In genomic region chr16:87602005-87602790, GRCh38 we compare ENCODE assay signal across 1 cellular context.
TF ChIP-seq lines count a peak whose summit lies in the region.

TSS of gene JPH3 (plus strand) at chr16:87602508. CDS start at chr16:87603147, 639 bp downstream.

TF ChIP-seq in GM23338, 12 proteins besides CTCF, POLR2A, EP300 and RAD21 (continued from another document):
- TF ChIP-seq REST (IDR thresholded peaks at IDR 0.05; ENCODE audit: unreplicated experiment) (peak; percentile 8), ZNF331 (CRISPR knock-in tag; IDR thresholded peaks at IDR 0.05; ENCODE audit: low read depth) (no peak), EZH2 (IDR thresholded peaks at IDR 0.05; ENCODE audit: low read depth, unreplicated experiment) (no peak), EZH2phosphoT487 (IDR thresholded peaks at IDR 0.05; ENCODE audit: unreplicated experiment) (no peak), STAT1 (IDR thresholded peaks at IDR 0.05; ENCODE audit: unreplicated experiment) (no peak), NANOG (IDR thresholded peaks at IDR 0.05; ENCODE audit: borderline replicate concordance) (no peak), CREB1 (CRISPR knock-in tag; IDR thresholded peaks at IDR 0.05; ENCODE audit: low read depth) (peak; percentile 71), POLR2AphosphoS5 (IDR thresholded peaks at IDR 0.05; ENCODE audit: low read depth) (0 out of 2 replicates have a peak, but pooled peaks have one; percentile 32)
TF ChIP-seq in GM23338: peak in this region for 3.
